ENCODE assay signal across 26 cellular contexts in genomic region chr16:23768581-23768980, GRCh38. TPM values are rescaled to one million over a fixed set of nuclear protein-coding genes. Genes with fewer than 3 reads are reported as not detected.
"Had no signal": no experiment of that assay in that cellular context is flagged by ENCODE, and none has a peak within 500 bp of the region (broad histone marks: within the 10 kb centered on the region; RNA-seq: fewer than 3 reads in every experiment).

No MANE protein-coding gene starts in this region.

- H3K4me1 ChIP-seq: heart right ventricle, psoas muscle, right atrium auricular region, thyroid gland had no signal

- H3K4me3 ChIP-seq: heart right ventricle, lung, ovary, psoas muscle, right atrium auricular region, thyroid gland had no signal

- H3K9me3 ChIP-seq: ovary, psoas muscle, thyroid gland had no signal

- H3K36me3 ChIP-seq: heart right ventricle, ovary, right atrium auricular region, thyroid gland had no signal

- DNase-seq: activated CD4-positive, alpha-beta memory T cell treated with anti-CD3 and anti-CD28 coated beads, Interleukin-2, amount 10 ng/mL, durations not matched to agents 7 days and 5 days; activated CD4-positive, alpha-beta T cell treated with anti-CD3 and anti-CD28 coated beads, Interleukin-2, amount 10 ng/mL, durations not matched to agents 24 days and 14 days; activated effector memory CD4-positive, alpha-beta T cell treated with Interleukin-2 at 50 U/mL for 16 hours; activated naive CD4-positive, alpha-beta T cell treated with anti-CD3 and anti-CD28 coated beads for 36 hours; activated naive CD8-positive, alpha-beta T cell treated with anti-CD3 and anti-CD28 coated beads, Interleukin-2, amount 50 U/mL, for 24 hours; activated T-cell treated with anti-CD3 and anti-CD28 coated beads, Interleukin-2, amount 50 U/mL, for 72 hours; dermis blood vessel endothelial cell; effector memory CD4-positive, alpha-beta T cell; heart right ventricle; kidney; ovary; psoas muscle; stimulated activated CD4-positive, alpha-beta T cell treated with anti-CD3 and anti-CD28 coated beads, Interleukin-12 subunit alpha, Interleukin-12 subunit beta, amount 100 ng/mL, for 4 hours; stimulated activated CD4-positive, alpha-beta T cell treated with anti-CD3 and anti-CD28 coated beads, Interleukin-4, amount 100 ng/mL, for 4 hours; stimulated activated naive CD8-positive, alpha-beta T cell treated with anti-CD3 and anti-CD28 coated beads, Interleukin-15, Interleukin-2, amounts not matched to agents 100 U/mL and 50 U/mL, for 24 hours; T-helper 2 cell; thyroid gland had no signal

- H3K27me3 ChIP-seq: ovary, right atrium auricular region, thyroid gland had no signal

- H3K27ac ChIP-seq: heart right ventricle, ovary, psoas muscle, right atrium auricular region, thyroid gland had no signal

RNA-seq across cellular contexts. Expression of gene CHP2, which starts 13.8 kb away (rescaled TPM):
- total RNA-seq: activated CD4-positive, alpha-beta memory T cell treated with anti-CD3 and anti-CD28 coated beads, Interleukin-2, amount 10 ng/mL, durations not matched to agents 7 days and 5 days; activated CD4-positive, alpha-beta T cell treated with anti-CD3 and anti-CD28 coated beads, Interleukin-2, amount 10 ng/mL, durations not matched to agents 24 days and 14 days; activated naive CD4-positive, alpha-beta T cell treated with anti-CD3 and anti-CD28 coated beads for 36 hours; activated T-cell treated with anti-CD3 and anti-CD28 coated beads, Interleukin-2, amount 50 U/mL, for 72 hours; cardiac septum; chondrocyte; dermis blood vessel endothelial cell; fibroblast of villous mesenchyme; heart right ventricle; kidney; left lobe of liver; mesothelial cell of epicardium; natural killer cell treated with Interleukin-12 subunit alpha and Interleukin-12 subunit beta and Interleukin-15 and Interleukin-18, amount 100 ng/mL, for 72 hours; psoas muscle; right atrium auricular region; subcutaneous adipose tissue; thyroid gland had no signal

RNA-seq across cellular contexts. Expression of gene ERN2, which starts 55.6 kb away (rescaled TPM):
- total RNA-seq: activated CD4-positive, alpha-beta memory T cell treated with anti-CD3 and anti-CD28 coated beads, Interleukin-2, amount 10 ng/mL, durations not matched to agents 7 days and 5 days; activated CD4-positive, alpha-beta T cell treated with anti-CD3 and anti-CD28 coated beads, Interleukin-2, amount 10 ng/mL, durations not matched to agents 24 days and 14 days; activated naive CD4-positive, alpha-beta T cell treated with anti-CD3 and anti-CD28 coated beads for 36 hours; cardiac septum; chondrocyte; dermis blood vessel endothelial cell; kidney; natural killer cell treated with Interleukin-12 subunit alpha and Interleukin-12 subunit beta and Interleukin-15 and Interleukin-18, amount 100 ng/mL, for 72 hours; right atrium auricular region; subcutaneous adipose tissue; thyroid gland had no signal
